ENCODE assay signal across 16 cellular contexts in genomic region chr14:93082576-93083001, GRCh38. TPM values are rescaled to one million over a fixed set of nuclear protein-coding genes. Genes with fewer than 3 reads are reported as not detected.
A peak's percentile ranks its signal among the peaks of the same experiment; 100 is the strongest.
DNase-seq lines count a peak whose midpoint lies in the region; ATAC-seq and TF ChIP-seq lines count a peak whose summit lies in the region.
"Had no signal": no experiment of that assay in that cellular context is flagged by ENCODE, and none has a peak within 500 bp of the region (broad histone marks: within the 10 kb centered on the region; RNA-seq: fewer than 3 reads in every experiment).

No MANE protein-coding gene starts in this region.

- 0 out of 2 replicates have a peak overlapping the region, but pooled peaks have one; percentile 45 for H3K27ac ChIP-seq in BLaER1
- H3K27ac ChIP-seq: upper lobe of left lung had no signal

- peak overlapping the region; percentile 10 for H3K27ac Mint-ChIP-seq in dendritic cell treated with granulocyte-macrophage colony-stimulating factor and Interleukin-4, amounts not matched to agents 40 ng/mL and 50 ng/mL, for 4 days
- peak overlapping the region; percentile 76 to 88 for H3K27ac Mint-ChIP-seq in natural killer cell

- H3K4me1 ChIP-seq in BLaER1 (peaks cover 59% of the 10 kb centered on the region), Loucy (ENCODE audit: insufficient read depth, low read length, poor library complexity, severe bottlenecking) (peaks cover 32% of the 10 kb centered on the region)

- H3K4me1 Mint-ChIP-seq in dendritic cell treated with granulocyte-macrophage colony-stimulating factor and Interleukin-4, amounts not matched to agents 40 ng/mL and 50 ng/mL, for 4 days (ENCODE audit: low read depth): peaks cover 90% of the 10 kb centered on the region
- peaks cover 58 to 72% of the 10 kb centered on the region in 2 donors for H3K4me1 Mint-ChIP-seq in natural killer cell

- H3K4me3 Mint-ChIP-seq in dendritic cell treated with granulocyte-macrophage colony-stimulating factor and Interleukin-4, amounts not matched to agents 40 ng/mL and 50 ng/mL, for 4 days: no peak overlapping the region
- H3K4me3 Mint-ChIP-seq in natural killer cell: peak overlapping the region; percentile 50

- peak overlapping the region; percentile 60 for H3K4me2 ChIP-seq in BLaER1
- peak overlapping the region; percentile 20 for H3K4me2 ChIP-seq in Loucy (ENCODE audit: low read depth, low read length, poor library complexity, severe bottlenecking)

- no peaks in the 10 kb centered on the region for H3K9me2 ChIP-seq in Loucy (replicated peaks; ENCODE audit: low read depth, low read length)

- TF ChIP-seq POLR2A in GM18505 (IDR thresholded peaks at IDR 0.05; ENCODE audit: borderline replicate concordance, extremely low read depth, insufficient read depth, insufficient read length): no peak

- H3F3A ChIP-seq in Loucy (ENCODE audit: low read depth): no peaks in the 10 kb centered on the region

- H4K20me1 ChIP-seq in BLaER1: peaks cover 95% of the 10 kb centered on the region
- peaks cover 20% of the 10 kb centered on the region for H4K20me1 ChIP-seq in Loucy (ENCODE audit: insufficient read depth, low read length, poor library complexity, severe bottlenecking)

- no peak overlapping the region for H2AFZ ChIP-seq in Loucy (ENCODE audit: low read length)

- no peak for DNase-seq in natural killer cell
- no peak for DNase-seq in posterior vena cava (ENCODE audit: low spot score)
- DNase-seq in RKO (ENCODE audit: low spot score): no peak
- DNase-seq: DMS 273 treated with DMSO at 0.1 percent for 48 hours; hippocampal formation; NCI-H1048; SHP77; stimulated activated CD4-positive, alpha-beta T cell treated with anti-CD3 and anti-CD28 coated beads, Interleukin-1b, Interleukin-23, amount 100 ng/mL, for 48 hours; upper lobe of left lung had no signal

- H3K9me3 ChIP-seq in BLaER1 (no peaks in the 10 kb centered on the region), Loucy (ENCODE audit: insufficient read depth, low read depth, low read length) (no peaks in the 10 kb centered on the region)
- H3K9me3 ChIP-seq: upper lobe of left lung had no signal

- H3K36me3 ChIP-seq in BLaER1 (no peaks in the 10 kb centered on the region), Loucy (ENCODE audit: insufficient read depth, low read length) (no peaks in the 10 kb centered on the region)
- H3K36me3 ChIP-seq: upper lobe of left lung had no signal

- H3K27me3 ChIP-seq in BLaER1: no peaks in the 10 kb centered on the region
- H3K27me3 ChIP-seq in Loucy (ENCODE audit: insufficient read depth, low read length, poor library complexity, severe bottlenecking): no peaks in the 10 kb centered on the region
- H3K27me3 ChIP-seq: upper lobe of left lung had no signal

- H3K79me2 ChIP-seq in Loucy (ENCODE audit: insufficient read depth, low read length): peaks cover 90% of the 10 kb centered on the region

- intact Hi-C loops in dendritic cell treated with granulocyte-macrophage colony-stimulating factor and Interleukin-4, amounts not matched to agents 40 ng/mL and 50 ng/mL, for 4 days (cut with micrococcal nuclease): no loop called here
- intact Hi-C loops in natural killer cell (cut with micrococcal nuclease) (no loop called here), posterior vena cava (cut with DNase I) (no loop called here)

- H3K4me3 ChIP-seq in BLaER1 (no peak overlapping the region), Loucy (ENCODE audit: low read length, poor library complexity, severe bottlenecking) (no peak overlapping the region)
- H3K4me3 ChIP-seq: upper lobe of left lung had no signal

- H3K36me3 Mint-ChIP-seq in dendritic cell treated with granulocyte-macrophage colony-stimulating factor and Interleukin-4, amounts not matched to agents 40 ng/mL and 50 ng/mL, for 4 days (ENCODE audit: low read depth): peaks cover 50% of the 10 kb centered on the region
- H3K36me3 Mint-ChIP-seq in natural killer cell: no peaks in the 10 kb centered on the region

- no peak for TF ChIP-seq CTCF in Loucy (conservative IDR thresholded peaks at IDR 0.05; ENCODE audit: low read length)
- TF ChIP-seq CTCF in natural killer cell (IDR thresholded peaks at IDR 0.05): no peak

- no peaks in the 10 kb centered on the region for H3K27me3 Mint-ChIP-seq in dendritic cell treated with granulocyte-macrophage colony-stimulating factor and Interleukin-4, amounts not matched to agents 40 ng/mL and 50 ng/mL, for 4 days
- no peaks in the 10 kb centered on the region for H3K27me3 Mint-ChIP-seq in natural killer cell (ENCODE audit: low read depth in 2 of 2)

- H3K9me3 Mint-ChIP-seq in dendritic cell treated with granulocyte-macrophage colony-stimulating factor and Interleukin-4, amounts not matched to agents 40 ng/mL and 50 ng/mL, for 4 days: no peaks in the 10 kb centered on the region
- H3K9me3 Mint-ChIP-seq in natural killer cell: peaks cover 0 to 2% of the 10 kb centered on the region in 2 donors
- H3K9me3 Mint-ChIP-seq: activated T-helper 2 cell treated with anti-CD3 and anti-CD28 coated beads, Interferon-gamma antibody, Interleukin-2, Interleukin-4, amounts not matched to agents 10 μg/mL and 5 μg/mL and 100 μg/mL, durations not matched to agents 14 hours and 24 hours and 36 hours had no signal

- H3K9ac ChIP-seq in BLaER1 (peak overlapping the region; percentile 39; the same call in 1 of the 2 replicates), Loucy (ENCODE audit: low read depth, low read length, poor library complexity, severe bottlenecking) (no peak overlapping the region)

- peak in 2 of 3 donors; percentile 5 to 12 for ATAC-seq in natural killer cell
- ATAC-seq in GM18861 (IDR thresholded peaks at IDR 0.05; ENCODE audit: unreplicated experiment): no peak
- ATAC-seq in GM18505 (IDR thresholded peaks at IDR 0.05; ENCODE audit: unreplicated experiment): no peak
- ATAC-seq: HCT116 had no signal

RNA-seq across cellular contexts. Expression of gene ITPK1, which starts 33.1 kb away (rescaled TPM):
- total RNA-seq in natural killer cell (10 to 100 TPM; 73.2 to 74.8 (median 74.4) TPM), posterior vena cava (10 to 100 TPM; 50.9 to 68.6 TPM)

Comparison
In these comparisons a context has a peak if more than half of its experiments do, and no peak if none do; other contexts are left out.
1. ATAC-seq: peak in natural killer cell (2 of 3); none in GM18861 (single experiment) and GM18505 (single experiment).